Comparison of ENCODE assay signal across 8 cellular contexts in the genomic region with DNA sequence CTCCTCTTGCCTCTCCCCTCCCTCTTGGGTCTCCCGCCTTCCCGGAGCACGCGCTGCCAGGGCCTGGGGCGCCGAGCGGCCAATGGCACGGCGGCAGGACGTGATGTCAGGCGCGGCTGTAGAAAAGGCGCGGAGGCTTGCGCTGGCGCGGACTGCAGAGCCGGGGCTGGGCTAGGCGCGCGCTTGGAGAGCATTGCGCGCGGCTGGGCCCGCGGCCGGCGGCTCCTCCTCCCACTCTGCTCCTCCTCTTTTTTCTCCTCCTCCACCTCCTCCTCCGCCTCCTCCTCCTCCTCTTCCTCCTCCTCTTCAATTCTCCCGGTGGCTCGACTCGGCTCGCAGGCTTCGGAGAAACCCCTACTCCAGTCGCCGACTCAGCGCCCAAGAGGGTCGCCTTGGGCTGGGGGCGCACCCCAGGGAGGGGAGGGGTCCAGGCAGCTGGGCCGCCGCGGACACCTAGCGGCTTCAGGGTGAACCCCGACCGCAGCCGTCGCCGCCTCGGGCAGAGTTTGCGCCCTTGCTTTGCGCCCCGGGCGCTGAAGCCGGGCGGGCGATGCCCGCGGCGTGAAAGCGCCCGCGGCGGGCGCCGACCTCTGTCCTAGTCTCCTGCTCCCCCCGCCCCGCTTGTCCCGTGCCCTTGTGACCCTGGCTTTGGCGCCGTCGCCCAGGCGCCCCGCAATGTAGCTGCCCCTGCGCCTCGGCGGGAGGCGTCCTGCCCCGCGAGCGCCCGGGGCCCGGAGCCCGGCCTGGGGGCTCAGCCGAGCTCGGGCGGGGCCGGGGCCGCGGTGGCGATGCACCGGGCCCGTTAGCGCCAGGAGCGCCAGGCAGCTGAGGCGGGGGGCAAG. TPM values are rescaled to one million over a fixed set of nuclear protein-coding genes. Genes with fewer than 3 reads are reported as not detected.
DNase-seq lines count a peak whose midpoint lies in the region; ATAC-seq and TF ChIP-seq lines count a peak whose summit lies in the region.

A gene with protein sequence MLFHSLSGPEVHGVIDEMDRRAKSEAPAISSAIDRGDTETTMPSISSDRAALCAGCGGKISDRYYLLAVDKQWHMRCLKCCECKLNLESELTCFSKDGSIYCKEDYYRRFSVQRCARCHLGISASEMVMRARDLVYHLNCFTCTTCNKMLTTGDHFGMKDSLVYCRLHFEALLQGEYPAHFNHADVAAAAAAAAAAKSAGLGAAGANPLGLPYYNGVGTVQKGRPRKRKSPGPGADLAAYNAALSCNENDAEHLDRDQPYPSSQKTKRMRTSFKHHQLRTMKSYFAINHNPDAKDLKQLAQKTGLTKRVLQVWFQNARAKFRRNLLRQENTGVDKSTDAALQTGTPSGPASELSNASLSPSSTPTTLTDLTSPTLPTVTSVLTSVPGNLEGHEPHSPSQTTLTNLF (plus strand): TSS at position 309 of the 842 bp plus-strand sequence. CDS start 581 bp downstream, outside the sequence.

- peaks cover 7% of the 10 kb centered on the region for H3K36me3 Mint-ChIP-seq in T-helper 1 cell treated with Interleukin-12 subunit alpha and Interleukin-12 subunit beta and Interleukin-4 antibody, amounts not matched to agents 30 μg/mL and 1 μg/mL, for 36 hours (ENCODE audit: low read depth)
- peaks cover 2% of the 10 kb centered on the region for H3K36me3 Mint-ChIP-seq in neural progenitor cell

- ATAC-seq in GM19397 (IDR thresholded peaks at IDR 0.05; ENCODE audit: unreplicated experiment) (no peak), GM21447 (IDR thresholded peaks at IDR 0.05; ENCODE audit: unreplicated experiment) (no peak)

- TF ChIP-seq CTCF in fibroblast of mammary gland (conservative IDR thresholded peaks at IDR 0.05; ENCODE audit: control insufficient read depth, insufficient read depth, low read depth, low read length) (no peak), neural progenitor cell (IDR thresholded peaks at IDR 0.05) (peak; percentile 52)

- peak within 1 kb of the TSS; percentile 25 for H3K9ac ChIP-seq in neural progenitor cell

- peak within 1 kb of the TSS; percentile 92 for H3K4me2 ChIP-seq in neural progenitor cell

- peaks cover 81% of the 10 kb centered on the region for H3K79me2 ChIP-seq in neural progenitor cell (ENCODE audit: low read depth)

- H3K27ac Mint-ChIP-seq in T-helper 1 cell treated with Interleukin-12 subunit alpha and Interleukin-12 subunit beta and Interleukin-4 antibody, amounts not matched to agents 30 μg/mL and 1 μg/mL, for 36 hours, result peak within 1 kb of the TSS; percentile 84
- no peak within 1 kb of the TSS for H3K27ac Mint-ChIP-seq in neural progenitor cell

- H2AFZ ChIP-seq in neural progenitor cell (replicated peaks), result no peak within 1 kb of the TSS

- peaks cover 81% of the 10 kb centered on the region for H4K20me1 ChIP-seq in neural progenitor cell (ENCODE audit: low read depth)

- H3K27me3 ChIP-seq in neural progenitor cell, result peaks cover 100% of the 10 kb centered on the region

- peaks cover 61% of the 10 kb centered on the region for H3K4me1 ChIP-seq in neural progenitor cell

- peaks cover 10% of the 10 kb centered on the region for H3K4me1 Mint-ChIP-seq in T-helper 1 cell treated with Interleukin-12 subunit alpha and Interleukin-12 subunit beta and Interleukin-4 antibody, amounts not matched to agents 30 μg/mL and 1 μg/mL, for 36 hours (ENCODE audit: low read depth)
- H3K4me1 Mint-ChIP-seq in neural progenitor cell, result peaks cover 52% of the 10 kb centered on the region

- peaks cover 69% of the 10 kb centered on the region for H3K27me3 Mint-ChIP-seq in T-helper 1 cell treated with Interleukin-12 subunit alpha and Interleukin-12 subunit beta and Interleukin-4 antibody, amounts not matched to agents 30 μg/mL and 1 μg/mL, for 36 hours (ENCODE audit: low read depth)
- peaks cover 75% of the 10 kb centered on the region for H3K27me3 Mint-ChIP-seq in neural progenitor cell (ENCODE audit: insufficient read depth, low read depth)

- no peaks in the 10 kb centered on the region for H3K9me3 Mint-ChIP-seq in T-helper 1 cell treated with Interleukin-12 subunit alpha and Interleukin-12 subunit beta and Interleukin-4 antibody, amounts not matched to agents 30 μg/mL and 1 μg/mL, for 36 hours
- no peaks in the 10 kb centered on the region for H3K9me3 Mint-ChIP-seq in neural progenitor cell

- H3K9me3 ChIP-seq in neural progenitor cell (ENCODE audit: low read depth), result no peaks in the 10 kb centered on the region

- DNase-seq in 8988T, result peak; percentile 91
- peak; percentile 22 for DNase-seq in GM04504 (ENCODE audit: low read depth)
- peak; percentile 79 for DNase-seq in NCI-H1048 (lab: John Stamatoyannopoulos, UW)
- DNase-seq in fibroblast of mammary gland (ENCODE audit: low read depth), result peak; percentile 75
- DNase-seq in neural progenitor cell (ENCODE audit: low spot score), result peak; percentile 98

- H3K27ac ChIP-seq in neural progenitor cell, result no peak within 1 kb of the TSS

- H3K4me3 Mint-ChIP-seq in T-helper 1 cell treated with Interleukin-12 subunit alpha and Interleukin-12 subunit beta and Interleukin-4 antibody, amounts not matched to agents 30 μg/mL and 1 μg/mL, for 36 hours, result peak within 1 kb of the TSS; percentile 5
- H3K4me3 Mint-ChIP-seq in neural progenitor cell, result peak within 1 kb of the TSS; percentile 85

- H3K36me3 ChIP-seq in neural progenitor cell, result no peaks in the 10 kb centered on the region

- H3K4me3 ChIP-seq in fibroblast of mammary gland (ENCODE audit: control insufficient read depth, low read depth, low read length) (peak within 1 kb of the TSS; percentile 16), neural progenitor cell (peak within 1 kb of the TSS; percentile 76)

- peaks cover 71% of the 10 kb centered on the region for H3F3A ChIP-seq in neural progenitor cell (ENCODE audit: low read depth)

RNA-seq across cellular contexts. Expression of the gene that starts here (rescaled TPM):
- 36.3 and 59.5 TPM in 2 replicates for total RNA-seq in neural progenitor cell (ENCODE audit: low replicate concordance)

Comparison
In these comparisons a context has a peak if more than half of its experiments do, and no peak if none do; other contexts are left out.
1. DNase-seq: peak in every context shown above with its lines; median percentile 98 in neural progenitor cell; 91 in 8988T; 79 in NCI-H1048; 75 in fibroblast of mammary gland; 22 in GM04504.